In genomic region chr12:124333724-124334123, GRCh38 we compare ENCODE assay signal across 24 cellular contexts. TPM values are rescaled to one million over a fixed set of nuclear protein-coding genes. Genes with fewer than 3 reads are reported as not detected.
A peak's percentile ranks its signal among the peaks of the same experiment; 100 is the strongest.
DNase-seq lines count a peak whose midpoint lies in the region; ATAC-seq, FAIRE-seq and TF ChIP-seq lines count a peak whose summit lies in the region.
"Had no signal": no experiment of that assay in that cellular context is flagged by ENCODE, and none has a peak within 500 bp of the region (broad histone marks: within the 10 kb centered on the region; RNA-seq: fewer than 3 reads in every experiment).

No MANE protein-coding gene starts in this region.

- no peak overlapping the region for H4K8ac ChIP-seq in IMR-90 (ENCODE audit: low read depth in 2 of 2, low read length in 2 of 2)

- DNase-seq in IMR-90 (no peak), left lung (peak in 1 of 2 donors; percentile 69), urothelium cell line (ENCODE audit: low spot score) (no peak), GM10248 (ENCODE audit: extremely low spot score) (no peak)
- DNase-seq in activated CD4-positive, alpha-beta T cell treated with anti-CD3 and anti-CD28 coated beads for 36 hours = no peak
- DNase-seq: C1 segment of cervical spinal cord; Caco-2; CD4-positive, alpha-beta memory T cell; H7; NCI-H1048; NCI-H1417; NCI-H1694; NCI-H2029 treated with DMSO at 0.1 percent for 48 hours; NCI-H446 treated with DMSO at 0.1 percent for 48 hours; NCI-H526; NCI-H82; RPMI8226; SHP77 treated with DMSO at 0.1 percent for 48 hours had no signal

- no peak overlapping the region for H3K4me3 Mint-ChIP-seq in activated CD4-positive, alpha-beta T cell treated with anti-CD3 and anti-CD28 coated beads for 36 hours
- H3K4me3 Mint-ChIP-seq: CD4-positive, alpha-beta memory T cell; IgD-negative memory B cell had no signal

- no peak overlapping the region for H4K91ac ChIP-seq in IMR-90 (ENCODE audit: insufficient read depth, low read depth, low read length)

- no TSS peak for BruUV-seq in IMR-90 (replicated peaks; lab: Mats Ljungman, UMichigan)

- ATAC-seq in IMR-90 (ENCODE audit: low read depth) = no peak
- peak; percentile 9 for ATAC-seq in left lung
- ATAC-seq in activated CD4-positive, alpha-beta T cell treated with anti-CD3 and anti-CD28 coated beads for 36 hours = no peak
- no peak for ATAC-seq in GM21423 (IDR thresholded peaks at IDR 0.05; ENCODE audit: unreplicated experiment)

- peak; percentile 86 for FAIRE-seq in urothelium cell line (lab: Jason Lieb, UNC)
- FAIRE-seq: G401.6, GM12892 had no signal

- no peak overlapping the region for H3K27ac Mint-ChIP-seq in activated CD4-positive, alpha-beta T cell treated with anti-CD3 and anti-CD28 coated beads for 36 hours

- no peaks in the 10 kb centered on the region for H3K27me3 ChIP-seq in IMR-90 (ENCODE audit: control insufficient read depth, insufficient read depth, low read length)
- H3K27me3 ChIP-seq in left lung = no peaks in the 10 kb centered on the region

- no peak overlapping the region for H3K27ac ChIP-seq in HEK293 (ENCODE audit: extremely low read depth, low read depth, low read length)
- H3K27ac ChIP-seq in IMR-90 (ENCODE audit: insufficient read depth, low read length) = no peak overlapping the region
- H3K27ac ChIP-seq in left lung = no peak overlapping the region
- H3K27ac ChIP-seq: SK-N-MC had no signal

- H3K36me3 Mint-ChIP-seq in activated CD4-positive, alpha-beta T cell treated with anti-CD3 and anti-CD28 coated beads for 36 hours (ENCODE audit: low read depth) = peaks cover 17% of the 10 kb centered on the region

- no peak overlapping the region for H2BK5ac ChIP-seq in IMR-90 (ENCODE audit: low read depth, low read length, poor library complexity, severe bottlenecking)

- in situ Hi-C loops in IMR-90 (cut with MboI; ENCODE audit: low sequenced_read_pairs) = no loop called here

- H3K18ac ChIP-seq in IMR-90 (ENCODE audit: low read depth, low read length) = no peak overlapping the region

- dilution Hi-C loops in IMR-90 (cut with HindIII; ENCODE audit: low sequenced_read_pairs, unreplicated experiment) = no loop called here

- no peaks in the 10 kb centered on the region for H3K4me1 Mint-ChIP-seq in activated CD4-positive, alpha-beta T cell treated with anti-CD3 and anti-CD28 coated beads for 36 hours
- H3K4me1 Mint-ChIP-seq: CD4-positive, alpha-beta memory T cell; IgD-negative memory B cell had no signal

- no peak overlapping the region for H2BK120ac ChIP-seq in IMR-90 (ENCODE audit: low read depth, low read length)

- peaks cover 12% of the 10 kb centered on the region for H4K20me1 ChIP-seq in IMR-90 (ENCODE audit: insufficient read depth, low read length)

- no peaks in the 10 kb centered on the region for H3K9me3 Mint-ChIP-seq in activated CD4-positive, alpha-beta T cell treated with anti-CD3 and anti-CD28 coated beads for 36 hours (ENCODE audit: low read depth)
- H3K9me3 Mint-ChIP-seq: CD4-positive, alpha-beta memory T cell; IgD-negative memory B cell had no signal

- CTCF ChIA-PET in HEK293 (lab: Yijun Ruan, JAX) = interaction anchor here (0.6 kb wide), 1 partner anchor 77 kb away, joined by 4 read pairs; no protein-coding TSS in a partner anchor
- CTCF ChIA-PET in IMR-90 (lab: Yijun Ruan, JAX) = interaction anchor here (0.6 to 0.7 kb wide), 2 partner anchors 89 to 606 kb away, joined by 3 read pairs; no protein-coding TSS in a partner anchor
- CTCF ChIA-PET in activated CD4-positive, alpha-beta T cell treated with anti-CD3 and anti-CD28 coated beads for 36 hours (lab: Charles Lee) = no interaction called here
- CTCF ChIA-PET in GM10248 (lab: Yijun Ruan, JAX) = no interaction called here

- no peak for TF ChIP-seq CTCF in HEK293 (tag by site-specific recombination; IDR thresholded peaks at IDR 0.05)
- TF ChIP-seq CTCF in IMR-90 (conservative IDR thresholded peaks at IDR 0.05; ENCODE audit: low read depth, low read length) = no peak
- no peak for TF ChIP-seq CTCF in left lung (IDR thresholded peaks at IDR 0.05)
- TF ChIP-seq CTCF in GM10248 (IDR thresholded peaks at IDR 0.05; ENCODE audit: control extremely low read depth, extremely low read depth, low read depth, missing control alignments) = no peak

- POLR2A ChIA-PET in HEK293 (lab: Yijun Ruan, JAX) (interaction anchor here (0.6 kb wide), 1 partner anchor 1533 kb away, joined by 3 read pairs; no protein-coding TSS in a partner anchor), IMR-90 (lab: Charles Lee; ENCODE audit: unreplicated experiment) (no interaction called here), GM10248 (lab: Yijun Ruan, JAX) (no interaction called here)
- POLR2A ChIA-PET in activated CD4-positive, alpha-beta T cell treated with anti-CD3 and anti-CD28 coated beads for 36 hours (lab: Charles Lee) = no interaction called here

- intact Hi-C loops in IMR-90 (cut with micrococcal nuclease) = no loop called here
- intact Hi-C loops in left lung (cut with DNase I) = no loop called here
- intact Hi-C loops in activated CD4-positive, alpha-beta T cell treated with anti-CD3 and anti-CD28 coated beads for 36 hours (cut with DNase I, micrococcal nuclease) = no loop called here

- TF ChIP-seq POLR2A in IMR-90 (IDR thresholded peaks at IDR 0.05; ENCODE audit: low read depth, low read length) = no peak

- peaks cover 7 to 10% of the 10 kb centered on the region in 2 experiments for H3K79me1 ChIP-seq in IMR-90 (ENCODE audit: low read depth in 1 of 2, low read length in 2 of 2)

- no peak overlapping the region for H4K5ac ChIP-seq in IMR-90 (ENCODE audit: low read depth, low read length)

- H3K4me1 ChIP-seq in HEK293 (ENCODE audit: control insufficient read depth, insufficient read depth, low read length) = no peaks in the 10 kb centered on the region
- H3K4me1 ChIP-seq in IMR-90 (ENCODE audit: control insufficient read depth, insufficient read depth, low read length) = no peaks in the 10 kb centered on the region
- H3K4me1 ChIP-seq in left lung = no peaks in the 10 kb centered on the region
- H3K4me1 ChIP-seq: Caco-2 had no signal

- H3K9me1 ChIP-seq in IMR-90 (ENCODE audit: insufficient read depth, low read length) = no peaks in the 10 kb centered on the region

- H3K23ac ChIP-seq in IMR-90 (ENCODE audit: low read depth, low read length) = no peak overlapping the region

- no peak overlapping the region for H3K14ac ChIP-seq in IMR-90 (replicated peaks; ENCODE audit: low read depth, low read length)

- WGBS in IMR-90 (ENCODE audit: extremely low coverage in 2 of 2, insufficient read length in 1 of 2), 2 experiments = 63% methylated on average over 6 of the region's 20 CpGs; no CpG with 5 or more reads in 1 of the 2 experiments

- H2AK5ac ChIP-seq in IMR-90 (ENCODE audit: low read depth, low read length) = no peak overlapping the region

- H3K36me3 ChIP-seq in HEK293 (ENCODE audit: control insufficient read depth in 2 of 2, insufficient read depth in 1 of 2, low read length in 2 of 2) (peaks cover 8 to 67% of the 10 kb centered on the region in 2 experiments; a peak in 2 of 3 replicates), IMR-90 (ENCODE audit: control insufficient read depth, insufficient read depth, low read length) (peaks cover 80% of the 10 kb centered on the region), left lung (peaks cover 0 to 98% of the 10 kb centered on the region in 2 donors)

- no peak overlapping the region for H2BK15ac ChIP-seq in IMR-90 (ENCODE audit: low read depth, low read length)

- peak overlapping the region; percentile 51 for H2AFZ ChIP-seq in IMR-90 (replicated peaks; ENCODE audit: low read length, poor library complexity)

- no peak overlapping the region for H2BK20ac ChIP-seq in IMR-90 (ENCODE audit: low read depth, low read length)

- no peak overlapping the region for H3K4me3 ChIP-seq in HEK293 (ENCODE audit: low read depth, low read length)
- H3K4me3 ChIP-seq in IMR-90 (ENCODE audit: insufficient read depth, low read depth, low read length) = no peak overlapping the region
- no peak overlapping the region for H3K4me3 ChIP-seq in left lung
- H3K4me3 ChIP-seq: SK-N-MC had no signal

- H3K4me2 ChIP-seq in IMR-90 (ENCODE audit: low read depth, low read length) = no peak overlapping the region

- no peak overlapping the region for H3K56ac ChIP-seq in IMR-90 (ENCODE audit: extremely low read depth, insufficient read depth, low read length)

- no peaks in the 10 kb centered on the region for H3K27me3 Mint-ChIP-seq in activated CD4-positive, alpha-beta T cell treated with anti-CD3 and anti-CD28 coated beads for 36 hours
- H3K27me3 Mint-ChIP-seq: CD4-positive, alpha-beta memory T cell; IgD-negative memory B cell had no signal

- no peak overlapping the region for H2AK9ac ChIP-seq in IMR-90 (replicated peaks; ENCODE audit: low read depth, low read length, poor library complexity)

- H3K9me3 ChIP-seq in HEK293 (ENCODE audit: control insufficient read depth, insufficient read depth, low read depth, low read length) = no peaks in the 10 kb centered on the region
- no peaks in the 10 kb centered on the region for H3K9me3 ChIP-seq in IMR-90 (ENCODE audit: control insufficient read depth, insufficient read depth, low read length)
- H3K9me3 ChIP-seq in left lung = no peaks in the 10 kb centered on the region
- H3K9me3 ChIP-seq: Caco-2 had no signal

- no peak overlapping the region for H3K4ac ChIP-seq in IMR-90 (ENCODE audit: low read depth, low read length)

- no peak overlapping the region for H3K9ac ChIP-seq in IMR-90 (ENCODE audit: low read depth, low read length)

- no peak for TF ChIP-seq RAD21 in IMR-90 (IDR thresholded peaks at IDR 0.05; ENCODE audit: low read length)

TF ChIP-seq in HEK293, 187 proteins besides CTCF, POLR2A, EP300 and RAD21 (continues in another document):
- peak; percentile 50 for TF ChIP-seq ZFHX2 (tag by site-specific recombination; conservative IDR thresholded peaks at IDR 0.05)

TF ChIP-seq in IMR-90, 13 proteins besides CTCF, POLR2A, EP300 and RAD21 (continues in another document):
- no peak for TF ChIP-seq MXI1 (IDR thresholded peaks at IDR 0.05; ENCODE audit: borderline replicate concordance, low read depth, low read length)
- no peak for TF ChIP-seq MAFK (IDR thresholded peaks at IDR 0.05; ENCODE audit: low read depth, low read length)
- no peak for TF ChIP-seq NFE2L2 (IDR thresholded peaks at IDR 0.05; ENCODE audit: low read depth, low read length)
- TF ChIP-seq USF2 (IDR thresholded peaks at IDR 0.05; ENCODE audit: low read depth, low read length) = no peak
- no peak for TF ChIP-seq CEBPB (IDR thresholded peaks at IDR 0.05; ENCODE audit: low read depth, low read length)

RNA-seq across cellular contexts. Expression of gene RFLNA, which starts 38.8 kb away (rescaled TPM):
- total RNA-seq in IMR-90 (2012; rRNA removed) (not detected in 2 replicates), left lung (1 to 10 TPM; 1.4 to 2.0 TPM)
- not detected in 2 replicates for polyA plus RNA-seq in IMR-90 (2012; rRNA removed)
- polyA plus RNA-seq in IMR-90 (2012; cell fraction: cytosol; rRNA removed) = not detected in 2 replicates
- polyA plus RNA-seq in IMR-90 (2012; cell fraction: nucleus; rRNA removed; ENCODE audit: low replicate concordance) = not detected in 2 replicates
- total RNA-seq in activated CD4-positive, alpha-beta T cell treated with anti-CD3 and anti-CD28 coated beads for 36 hours = not detected
- total RNA-seq: CD4-positive, alpha-beta memory T cell had no signal
- polyA plus RNA-seq: CD4-positive, alpha-beta memory T cell; IgD-negative memory B cell had no signal

Comparison
In these comparisons a context has a peak if more than half of its experiments do, and no peak if none do; other contexts are left out.
1. CTCF ChIA-PET loops: an anchor here in HEK293 (0.6 kb wide) and IMR-90 (0.6 to 0.7 kb wide); none called in activated CD4-positive, alpha-beta T cell treated with anti-CD3 and anti-CD28 coated beads for 36 hours and GM10248.